ENCODE assay signal across 8 cellular contexts in genomic region chr7:64463636-64464375, GRCh38.
DNase-seq lines count a peak whose midpoint lies in the region; FAIRE-seq lines count a peak whose summit lies in the region.

No MANE protein-coding gene starts in this region.

- no peaks in the 10 kb centered on the region for H4K20me1 ChIP-seq in Karpas-422 (ENCODE audit: insufficient read depth, low read depth, low read length)

- no peaks in the 10 kb centered on the region for H3K36me3 ChIP-seq in Karpas-422 (ENCODE audit: insufficient read depth, low read length)

- no peak overlapping the region for H3K9ac ChIP-seq in Karpas-422 (ENCODE audit: low read length)

- no peak overlapping the region for H2AFZ ChIP-seq in Karpas-422 (ENCODE audit: low read length)

- H3K9me2 ChIP-seq in Karpas-422 (replicated peaks; ENCODE audit: insufficient read depth, low read length) = no peaks in the 10 kb centered on the region

- no peaks in the 10 kb centered on the region for H3K4me1 ChIP-seq in Karpas-422 (ENCODE audit: low read length)

- H3K79me2 ChIP-seq in Karpas-422 (ENCODE audit: low read length) = no peaks in the 10 kb centered on the region

- no peak overlapping the region for H3K27ac ChIP-seq in Karpas-422 (ENCODE audit: low read length)

- peaks cover 16% of the 10 kb centered on the region for H3K9me3 ChIP-seq in Karpas-422 (ENCODE audit: low read length)

- H3K4me2 ChIP-seq in Karpas-422 (ENCODE audit: low read depth, low read length, poor library complexity, severe bottlenecking) = no peak overlapping the region

- H3K4me3 ChIP-seq in Karpas-422 (ENCODE audit: low read length) = no peak overlapping the region

- no peaks in the 10 kb centered on the region for H3K27me3 ChIP-seq in Karpas-422 (ENCODE audit: low read length)

- no peak for FAIRE-seq in RCC 7860 (lab: Jason Lieb, UNC)

- DNase-seq in AG08396 (ENCODE audit: low spot score) = peak; percentile 7
- DNase-seq in NCI-H1417 (lab: John Stamatoyannopoulos, UW) = peak; percentile 87 to 95 (median 95)
- DNase-seq in amygdala (lab: John Stamatoyannopoulos, UW) = peak in 50 of 56 donors; percentile 0 to 80 (median 46)
- peak; percentile 65 for DNase-seq in iris pigment epithelial cell (ENCODE audit: low read depth)
- peak; percentile 1 for DNase-seq in stimulated activated CD8-positive, alpha-beta memory T cell treated with anti-CD3 and anti-CD28 coated beads, Interleukin-4, amount 100 ng/mL, for 24 hours (ENCODE audit: low read depth)
- no peak for DNase-seq in Karpas-422
- no peak for DNase-seq in RCC 7860 (ENCODE audit: low spot score)
- DNase-seq in 8988T = no peak

Comparison
In these comparisons a context has a peak if more than half of its experiments do, and no peak if none do; other contexts are left out.
1. DNase-seq: peak in AG08396 (single experiment), NCI-H1417 (3 of 3), amygdala (50 of 56), iris pigment epithelial cell (single experiment) and stimulated activated CD8-positive, alpha-beta memory T cell treated with anti-CD3 and anti-CD28 coated beads, Interleukin-4, amount 100 ng/mL, for 24 hours (single experiment); none in Karpas-422 (single experiment), RCC 7860 (single experiment) and 8988T (single experiment).